In the genomic region with DNA sequence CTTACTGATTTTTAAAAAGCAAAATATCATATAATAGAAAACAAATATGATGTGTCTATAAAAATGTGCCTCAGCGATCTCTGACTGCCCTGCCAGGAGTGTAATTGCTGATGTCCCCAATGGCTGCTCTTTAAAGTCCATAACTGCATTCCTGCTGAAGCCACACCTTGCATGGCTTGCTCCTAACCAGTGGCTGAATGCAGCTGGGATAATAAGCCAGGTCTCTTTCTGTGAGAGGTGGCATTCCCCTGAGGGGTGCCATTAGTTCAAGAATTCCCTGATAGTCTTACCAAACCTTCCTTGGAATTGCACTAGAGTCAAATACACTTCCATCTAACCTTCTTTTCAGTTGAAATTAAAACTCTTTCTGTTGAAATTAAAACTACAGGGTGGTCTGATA, we compare ENCODE assay signal across 24 cellular contexts.
DNase-seq lines count a peak whose midpoint lies in the region; ATAC-seq and TF ChIP-seq lines count a peak whose summit lies in the region.
"Had no signal": no experiment of that assay in that cellular context is flagged by ENCODE, and none has a peak within 500 bp of the region (broad histone marks: within the 10 kb centered on the region; RNA-seq: fewer than 3 reads in every experiment).

No MANE protein-coding gene starts in this region.

- intact Hi-C loops in sciatic nerve (cut with DNase I) (no loop called here), natural killer cell (cut with micrococcal nuclease) (no loop called here)

- DNase-seq in GM23338 (ENCODE audit: low spot score) (peak; percentile 17), NCI-H82 treated with DMSO at 0.1 percent for 48 hours (lab: John Stamatoyannopoulos, UW; ENCODE audit: unreplicated experiment) (peak; percentile 70), islet precursor cell (peak; percentile 87), sciatic nerve (ENCODE audit: low spot score) (no peak), natural killer cell (no peak), NCI-H1048 (lab: John Stamatoyannopoulos, UW) (no peak)
- no peak for DNase-seq in T-helper 2 cell treated with Interferon-gamma antibody and Interleukin-4, amounts not matched to agents 5 μg/mL and 100 μg/mL, for 36 hours (ENCODE audit: low spot score)
- DNase-seq: AML-193; CD4-positive, alpha-beta T cell; DMS53; HCEC 1CT; Karpas-422; NCI-H1092 treated with DMSO at 0.1 percent for 48 hours; NCI-H1436; NCI-H187; NCI-H2081 treated with DMSO at 0.1 percent for 48 hours; NCI-H226; NCI-H510A treated with DMSO at 0.1 percent for 48 hours had no signal

- H3K36me3 Mint-ChIP-seq in GM23338 (ENCODE audit: low read depth) (no peaks in the 10 kb centered on the region), natural killer cell (peaks cover 9% of the 10 kb centered on the region)
- no peaks in the 10 kb centered on the region for H3K36me3 Mint-ChIP-seq in T-helper 2 cell treated with Interferon-gamma antibody and Interleukin-4, amounts not matched to agents 5 μg/mL and 100 μg/mL, for 36 hours (ENCODE audit: low read depth)

- no peaks in the 10 kb centered on the region for H3K4me1 ChIP-seq in GM23338 (ENCODE audit: insufficient read depth)
- H3K4me1 ChIP-seq: A549; BLaER1 treated with 17β-estradiol and CSF1 and Interleukin-3, amounts not matched to agents 10 nM and 100 nM; SJCRH30 had no signal

- no peaks in the 10 kb centered on the region for H3K79me2 ChIP-seq in GM23338 (replicated peaks; ENCODE audit: insufficient read depth)

- H3K4me3 ChIP-seq in GM23338 = no peak overlapping the region
- H3K4me3 ChIP-seq: A549; BLaER1 treated with 17β-estradiol and CSF1 and Interleukin-3, amounts not matched to agents 10 nM and 100 nM; PC-9; SJCRH30 had no signal

- H4K20me1 ChIP-seq in GM23338 (replicated peaks; ENCODE audit: insufficient read depth) = no peaks in the 10 kb centered on the region
- H4K20me1 ChIP-seq: BLaER1 treated with 17β-estradiol and CSF1 and Interleukin-3, amounts not matched to agents 10 nM and 100 nM had no signal

- H3K9me3 Mint-ChIP-seq in GM23338 (no peaks in the 10 kb centered on the region), natural killer cell (peaks cover 17 to 33% of the 10 kb centered on the region in 2 donors)
- no peaks in the 10 kb centered on the region for H3K9me3 Mint-ChIP-seq in T-helper 2 cell treated with Interferon-gamma antibody and Interleukin-4, amounts not matched to agents 5 μg/mL and 100 μg/mL, for 36 hours

- H3K27ac ChIP-seq in GM23338 (ENCODE audit: low read depth) = no peak overlapping the region
- H3K27ac ChIP-seq: A549; BLaER1 treated with 17β-estradiol and CSF1 and Interleukin-3, amounts not matched to agents 10 nM and 100 nM; PC-9; SJCRH30 had no signal

- no peaks in the 10 kb centered on the region for H3F3A ChIP-seq in GM23338 (replicated peaks; ENCODE audit: low read depth)

- no peaks in the 10 kb centered on the region; the same call in 1 of the 2 replicates for H3K9me2 ChIP-seq in GM23338 (ENCODE audit: insufficient read depth)

- H3K4me3 Mint-ChIP-seq in GM23338 (no peak overlapping the region), natural killer cell (no peak overlapping the region)
- no peak overlapping the region for H3K4me3 Mint-ChIP-seq in T-helper 2 cell treated with Interferon-gamma antibody and Interleukin-4, amounts not matched to agents 5 μg/mL and 100 μg/mL, for 36 hours
- H3K4me3 Mint-ChIP-seq: CD4-positive, alpha-beta T cell had no signal

- H3K4me2 ChIP-seq in GM23338 = no peak overlapping the region
- H3K4me2 ChIP-seq: A549; BLaER1 treated with 17β-estradiol and CSF1 and Interleukin-3, amounts not matched to agents 10 nM and 100 nM; PC-9 had no signal

- H3K4me1 Mint-ChIP-seq in GM23338 (no peaks in the 10 kb centered on the region), natural killer cell (no peaks in the 10 kb centered on the region)
- H3K4me1 Mint-ChIP-seq in T-helper 2 cell treated with Interferon-gamma antibody and Interleukin-4, amounts not matched to agents 5 μg/mL and 100 μg/mL, for 36 hours (ENCODE audit: low read depth) = no peaks in the 10 kb centered on the region

- H3K27me3 Mint-ChIP-seq in GM23338 (ENCODE audit: insufficient read depth, low read depth, poor library complexity) = no peaks in the 10 kb centered on the region
- no peaks in the 10 kb centered on the region for H3K27me3 Mint-ChIP-seq in T-helper 2 cell treated with Interferon-gamma antibody and Interleukin-4, amounts not matched to agents 5 μg/mL and 100 μg/mL, for 36 hours (ENCODE audit: low read depth)
- no peaks in the 10 kb centered on the region for H3K27me3 Mint-ChIP-seq in natural killer cell (ENCODE audit: low read depth in 2 of 2)
- H3K27me3 Mint-ChIP-seq: CD4-positive, alpha-beta T cell had no signal

- ATAC-seq in GM23338 = peak; percentile 43
- ATAC-seq in sciatic nerve = peak; percentile 32
- ATAC-seq in natural killer cell = no peak
- ATAC-seq: A549, Right ventricle myocardium inferior, SK-N-SH treated with all-trans-retinoic acid at 6 μM for 48 hours had no signal

- H2AFZ ChIP-seq in GM23338 = 0 out of 2 replicates have a peak overlapping the region, but pooled peaks have one; percentile 35
- H2AFZ ChIP-seq: PC-9 had no signal

- no peak for TF ChIP-seq CTCF in GM23338 (conservative IDR thresholded peaks at IDR 0.05; ENCODE audit: low read depth in 2 of 2)
- no peak for TF ChIP-seq CTCF in natural killer cell (IDR thresholded peaks at IDR 0.05)

- no peak overlapping the region for H3K27ac Mint-ChIP-seq in GM23338
- H3K27ac Mint-ChIP-seq in T-helper 2 cell treated with Interferon-gamma antibody and Interleukin-4, amounts not matched to agents 5 μg/mL and 100 μg/mL, for 36 hours = no peak overlapping the region
- no peak overlapping the region for H3K27ac Mint-ChIP-seq in natural killer cell
- H3K27ac Mint-ChIP-seq: CD4-positive, alpha-beta T cell had no signal

- H3K36me3 ChIP-seq in GM23338 (ENCODE audit: insufficient read depth) = no peaks in the 10 kb centered on the region
- H3K36me3 ChIP-seq: BLaER1 treated with 17β-estradiol and CSF1 and Interleukin-3, amounts not matched to agents 10 nM and 100 nM; SJCRH30 had no signal

- no peaks in the 10 kb centered on the region for H3K27me3 ChIP-seq in GM23338 (ENCODE audit: insufficient read depth)
- H3K27me3 ChIP-seq: BLaER1 treated with 17β-estradiol and CSF1 and Interleukin-3, amounts not matched to agents 10 nM and 100 nM; SJCRH30 had no signal

TF ChIP-seq in GM23338, 12 proteins besides CTCF, POLR2A, EP300 and RAD21 (continues in another document):
- TF ChIP-seq, protein P1, sequence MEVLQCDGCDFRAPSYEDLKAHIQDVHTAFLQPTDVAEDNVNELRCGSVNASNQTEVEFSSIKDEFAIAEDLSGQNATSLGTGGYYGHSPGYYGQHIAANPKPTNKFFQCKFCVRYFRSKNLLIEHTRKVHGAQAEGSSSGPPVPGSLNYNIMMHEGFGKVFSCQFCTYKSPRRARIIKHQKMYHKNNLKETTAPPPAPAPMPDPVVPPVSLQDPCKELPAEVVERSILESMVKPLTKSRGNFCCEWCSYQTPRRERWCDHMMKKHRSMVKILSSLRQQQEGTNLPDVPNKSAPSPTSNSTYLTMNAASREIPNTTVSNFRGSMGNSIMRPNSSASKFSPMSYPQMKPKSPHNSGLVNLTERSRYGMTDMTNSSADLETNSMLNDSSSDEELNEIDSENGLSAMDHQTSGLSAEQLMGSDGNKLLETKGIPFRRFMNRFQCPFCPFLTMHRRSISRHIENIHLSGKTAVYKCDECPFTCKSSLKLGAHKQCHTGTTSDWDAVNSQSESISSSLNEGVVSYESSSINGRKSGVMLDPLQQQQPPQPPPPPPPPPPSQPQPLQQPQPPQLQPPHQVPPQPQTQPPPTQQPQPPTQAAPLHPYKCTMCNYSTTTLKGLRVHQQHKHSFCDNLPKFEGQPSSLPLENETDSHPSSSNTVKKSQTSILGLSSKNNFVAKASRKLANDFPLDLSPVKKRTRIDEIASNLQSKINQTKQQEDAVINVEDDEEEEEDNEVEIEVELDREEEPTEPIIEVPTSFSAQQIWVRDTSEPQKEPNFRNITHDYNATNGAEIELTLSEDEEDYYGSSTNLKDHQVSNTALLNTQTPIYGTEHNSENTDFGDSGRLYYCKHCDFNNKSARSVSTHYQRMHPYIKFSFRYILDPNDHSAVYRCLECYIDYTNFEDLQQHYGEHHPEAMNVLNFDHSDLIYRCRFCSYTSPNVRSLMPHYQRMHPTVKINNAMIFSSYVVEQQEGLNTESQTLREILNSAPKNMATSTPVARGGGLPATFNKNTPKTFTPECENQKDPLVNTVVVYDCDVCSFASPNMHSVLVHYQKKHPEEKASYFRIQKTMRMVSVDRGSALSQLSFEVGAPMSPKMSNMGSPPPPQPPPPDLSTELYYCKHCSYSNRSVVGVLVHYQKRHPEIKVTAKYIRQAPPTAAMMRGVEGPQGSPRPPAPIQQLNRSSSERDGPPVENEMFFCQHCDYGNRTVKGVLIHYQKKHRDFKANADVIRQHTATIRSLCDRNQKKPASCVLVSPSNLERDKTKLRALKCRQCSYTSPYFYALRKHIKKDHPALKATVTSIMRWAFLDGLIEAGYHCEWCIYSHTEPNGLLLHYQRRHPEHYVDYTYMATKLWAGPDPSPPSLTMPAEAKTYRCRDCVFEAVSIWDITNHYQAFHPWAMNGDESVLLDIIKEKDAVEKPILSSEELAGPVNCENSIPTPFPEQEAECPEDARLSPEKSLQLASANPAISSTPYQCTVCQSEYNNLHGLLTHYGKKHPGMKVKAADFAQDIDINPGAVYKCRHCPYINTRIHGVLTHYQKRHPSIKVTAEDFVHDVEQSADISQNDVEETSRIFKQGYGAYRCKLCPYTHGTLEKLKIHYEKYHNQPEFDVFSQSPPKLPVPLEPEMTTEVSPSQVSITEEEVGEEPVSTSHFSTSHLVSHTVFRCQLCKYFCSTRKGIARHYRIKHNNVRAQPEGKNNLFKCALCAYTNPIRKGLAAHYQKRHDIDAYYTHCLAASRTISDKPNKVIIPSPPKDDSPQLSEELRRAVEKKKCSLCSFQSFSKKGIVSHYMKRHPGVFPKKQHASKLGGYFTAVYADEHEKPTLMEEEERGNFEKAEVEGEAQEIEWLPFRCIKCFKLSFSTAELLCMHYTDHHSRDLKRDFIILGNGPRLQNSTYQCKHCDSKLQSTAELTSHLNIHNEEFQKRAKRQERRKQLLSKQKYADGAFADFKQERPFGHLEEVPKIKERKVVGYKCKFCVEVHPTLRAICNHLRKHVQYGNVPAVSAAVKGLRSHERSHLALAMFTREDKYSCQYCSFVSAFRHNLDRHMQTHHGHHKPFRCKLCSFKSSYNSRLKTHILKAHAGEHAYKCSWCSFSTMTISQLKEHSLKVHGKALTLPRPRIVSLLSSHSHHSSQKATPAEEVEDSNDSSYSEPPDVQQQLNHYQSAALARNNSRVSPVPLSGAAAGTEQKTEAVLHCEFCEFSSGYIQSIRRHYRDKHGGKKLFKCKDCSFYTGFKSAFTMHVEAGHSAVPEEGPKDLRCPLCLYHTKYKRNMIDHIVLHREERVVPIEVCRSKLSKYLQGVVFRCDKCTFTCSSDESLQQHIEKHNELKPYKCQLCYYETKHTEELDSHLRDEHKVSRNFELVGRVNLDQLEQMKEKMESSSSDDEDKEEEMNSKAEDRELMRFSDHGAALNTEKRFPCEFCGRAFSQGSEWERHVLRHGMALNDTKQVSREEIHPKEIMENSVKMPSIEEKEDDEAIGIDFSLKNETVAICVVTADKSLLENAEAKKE (CRISPR knock-in tag; IDR thresholded peaks at IDR 0.05) = no peak
- no peak for TF ChIP-seq STAT1 (IDR thresholded peaks at IDR 0.05; ENCODE audit: unreplicated experiment)
- no peak for TF ChIP-seq EZH2phosphoT487 (IDR thresholded peaks at IDR 0.05; ENCODE audit: unreplicated experiment)
- no peak for TF ChIP-seq NANOG (IDR thresholded peaks at IDR 0.05; ENCODE audit: borderline replicate concordance)

Comparison
In these comparisons a context has a peak if more than half of its experiments do, and no peak if none do; other contexts are left out.
1. ATAC-seq: peak in GM23338 (single experiment) and sciatic nerve (single experiment); none in natural killer cell (0 of 3).
2. DNase-seq: peak in GM23338 (single experiment), NCI-H82 treated with DMSO at 0.1 percent for 48 hours (single experiment) and islet precursor cell (single experiment); none in sciatic nerve (single experiment), T-helper 2 cell treated with Interferon-gamma antibody and Interleukin-4, amounts not matched to agents 5 μg/mL and 100 μg/mL, for 36 hours (single experiment), natural killer cell (single experiment) and NCI-H1048 (single experiment).